ENCODE assay signal across 8 cellular contexts in genomic region chr16:49592507-49593422, GRCh38.
DNase-seq lines count a peak whose midpoint lies in the region; ATAC-seq, FAIRE-seq and TF ChIP-seq lines count a peak whose summit lies in the region.

No MANE protein-coding gene starts in this region.

- 48 to 64% (median 50%) methylated on average over 13 of the region's 13 CpGs for WGBS in small intestine, 3 donors

- no peak for TF ChIP-seq POLR2A in H54 (IDR thresholded peaks at IDR 0.05; ENCODE audit: low read depth, low read length)

- H3K4me1 Mint-ChIP-seq in glutamatergic neuron (ENCODE audit: low read depth, unreplicated experiment) = peaks cover 65% of the 10 kb centered on the region

- H3K4me3 Mint-ChIP-seq in glutamatergic neuron (ENCODE audit: unreplicated experiment) = no peak overlapping the region

- DNase-seq in DMS 273 treated with DMSO at 0.1 percent for 48 hours (lab: John Stamatoyannopoulos, UW) (peak; percentile 38), H54 (ENCODE audit: insufficient read length, low spot score) (peak; percentile 47), NCI-H2227 (lab: John Stamatoyannopoulos, UW; ENCODE audit: unreplicated experiment) (peak; percentile 37), activated T-cell treated with anti-CD3 and anti-CD28 coated beads for 4 hours (peak; percentile 11), glutamatergic neuron (peak; percentile 51), small intestine (peak; percentile 17)

- peaks cover 24% of the 10 kb centered on the region for H3K9me3 Mint-ChIP-seq in glutamatergic neuron (ENCODE audit: unreplicated experiment)

- no peaks in the 10 kb centered on the region for H3K27me3 ChIP-seq in small intestine (ENCODE audit: control insufficient read depth in 2 of 2, insufficient read depth in 2 of 2, low read length in 2 of 2)

- H3K4me1 ChIP-seq in small intestine (ENCODE audit: control insufficient read depth in 2 of 2, insufficient read depth in 1 of 2, low read depth in 1 of 2, low read length in 1 of 2) = no peaks in the 10 kb centered on the region

- peaks cover 9% of the 10 kb centered on the region for H3K27me3 Mint-ChIP-seq in glutamatergic neuron (ENCODE audit: unreplicated experiment)

- H3K36me3 ChIP-seq in small intestine (ENCODE audit: control insufficient read depth in 2 of 2, insufficient read depth in 2 of 2, low read length in 2 of 2) = no peaks in the 10 kb centered on the region

- H3K27ac ChIP-seq in small intestine (ENCODE audit: low read depth in 1 of 2, low read length in 1 of 2) = no peak overlapping the region

- FAIRE-seq in H54 (lab: Jason Lieb, UNC) (no peak), small intestine (lab: Jason Lieb, UNC) (no peak)

- peak overlapping the region; percentile 4 for H3K27ac Mint-ChIP-seq in glutamatergic neuron (ENCODE audit: unreplicated experiment)

- H3K4me3 ChIP-seq in small intestine (ENCODE audit: low read depth in 1 of 2, low read length in 2 of 2) = no peak overlapping the region

- ATAC-seq in GM19397 (IDR thresholded peaks at IDR 0.05; ENCODE audit: unreplicated experiment) (no peak), HG03565 (IDR thresholded peaks at IDR 0.05; ENCODE audit: unreplicated experiment) (no peak)

- no peaks in the 10 kb centered on the region for H3K9me3 ChIP-seq in small intestine (ENCODE audit: control insufficient read depth, low read depth)

- no peaks in the 10 kb centered on the region for H3K36me3 Mint-ChIP-seq in glutamatergic neuron (ENCODE audit: unreplicated experiment)

- TF ChIP-seq CTCF in glutamatergic neuron (IDR thresholded peaks at IDR 0.05; ENCODE audit: partially characterized antibody, unreplicated experiment) = peak; percentile 84
